In genomic region chr14:94994245-94994644, GRCh38 we compare ENCODE assay signal across 34 cellular contexts.
"Had no signal": no experiment of that assay in that cellular context is flagged by ENCODE, and none has a peak within 500 bp of the region (broad histone marks: within the 10 kb centered on the region; RNA-seq: fewer than 3 reads in every experiment).

No MANE protein-coding gene starts in this region.

- H3K27me3 ChIP-seq: MG63 had no signal

- DNase-seq: Karpas-422, Kasumi-1, MG63, MM.1S, MV-4-11, NCI-H1048, NCI-H1092, NCI-H1092 treated with DMSO at 0.1 percent for 48 hours, NCI-H1105, NCI-H1105 treated with DMSO at 0.1 percent for 48 hours, NCI-H1417, NCI-H1417 treated with DMSO at 0.1 percent for 48 hours, NCI-H1436, NCI-H1436 treated with DMSO at 0.1 percent for 48 hours, NCI-H146, NCI-H1694, NCI-H1694 treated with DMSO at 0.1 percent for 48 hours, NCI-H187, NCI-H187 treated with DMSO at 0.1 percent for 48 hours, NCI-H1930, NCI-H2029, NCI-H2029 treated with DMSO at 0.1 percent for 48 hours, NCI-H2081, NCI-H2081 treated with DMSO at 0.1 percent for 48 hours, NCI-H2107, NCI-H2171, NCI-H2171 treated with DMSO at 0.1 percent for 48 hours, NCI-H2227 treated with DMSO at 0.1 percent for 48 hours, NCI-H226, NCI-H345, NCI-H446, NCI-H446 treated with DMSO at 0.1 percent for 48 hours, NCI-H510A, NCI-H510A treated with DMSO at 0.1 percent for 48 hours had no signal

- H3K4me3 ChIP-seq: MG63 had no signal

- H3K36me3 ChIP-seq: MG63 had no signal

- H3K9me3 ChIP-seq: MG63 had no signal
